ENCODE assay signal across 18 cellular contexts in the genomic region with DNA sequence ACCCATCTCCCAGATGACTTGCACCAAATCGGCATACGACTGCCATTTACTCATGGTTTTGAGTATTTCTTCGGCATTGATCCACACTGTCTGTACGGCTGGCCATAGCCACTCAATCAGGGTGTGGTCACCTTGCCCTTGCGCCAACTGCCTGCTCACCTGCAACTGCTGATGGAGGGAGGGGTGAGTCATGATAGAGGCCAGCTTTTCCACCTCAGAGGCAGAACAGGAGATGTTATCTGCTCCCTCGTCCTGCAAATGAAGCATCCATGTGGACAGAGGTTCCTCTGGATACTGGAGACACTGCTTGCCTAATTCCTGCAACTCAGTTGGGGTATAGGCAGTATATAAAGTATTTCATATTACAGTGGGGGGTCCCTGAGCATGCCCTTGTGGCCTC.
"Had no signal": no experiment of that assay in that cellular context is flagged by ENCODE, and none has a peak within 500 bp of the region (broad histone marks: within the 10 kb centered on the region; RNA-seq: fewer than 3 reads in every experiment).

No MANE protein-coding gene starts in this region.

- H3K4me1 ChIP-seq: gastroesophageal sphincter, left ventricle myocardium inferior, lower lobe of right lung, parathyroid adenoma, prostate gland, right lobe of liver had no signal

- H3K9me3 ChIP-seq: esophagus squamous epithelium, left ventricle myocardium inferior, lower lobe of right lung, prostate gland, right lobe of liver had no signal

- FAIRE-seq: keratinocyte, urothelium cell line had no signal

- H3K36me3 ChIP-seq: esophagus squamous epithelium, gastroesophageal sphincter, left ventricle myocardium inferior, lower lobe of right lung, prostate gland, right lobe of liver had no signal

- H3K27ac ChIP-seq: coronary artery, gastroesophageal sphincter, left ventricle myocardium inferior, lower lobe of right lung, parathyroid adenoma, prostate gland, right lobe of liver had no signal

- H3K4me3 ChIP-seq: coronary artery, esophagus squamous epithelium, gastroesophageal sphincter, left ventricle myocardium inferior, lower lobe of right lung, prostate gland, right lobe of liver had no signal

- H3K27me3 ChIP-seq: esophagus squamous epithelium, gastroesophageal sphincter, right lobe of liver had no signal

- DNase-seq: effector CD8-positive, alpha-beta T cell; esophagus squamous epithelium; foreskin fibroblast; glutamatergic neuron; left cardiac atrium; left ventricle myocardium inferior; lower lobe of right lung; mesendoderm; naive thymus-derived CD4-positive, alpha-beta T cell; nephron progenitor cell; right lobe of liver; stimulated activated naive CD4-positive, alpha-beta T cell had no signal

- ATAC-seq: left cardiac atrium; naive thymus-derived CD4-positive, alpha-beta T cell; right lobe of liver had no signal
